Comparison of ENCODE assay signal across 22 cellular contexts in genomic region chr20:22652685-22653568, GRCh38.
A peak's percentile ranks its signal among the peaks of the same experiment; 100 is the strongest.
DNase-seq lines count a peak whose midpoint lies in the region; ATAC-seq and TF ChIP-seq lines count a peak whose summit lies in the region.
"Had no signal": no experiment of that assay in that cellular context is flagged by ENCODE, and none has a peak within 500 bp of the region (broad histone marks: within the 10 kb centered on the region; RNA-seq: fewer than 3 reads in every experiment).

No MANE protein-coding gene starts in this region.

- no peak for DNase-seq in SK-N-SH
- DNase-seq in SHP77 treated with DMSO at 0.1 percent for 48 hours (lab: John Stamatoyannopoulos, UW): peak; percentile 42
- peak in 1 of 2 donors; percentile 30 for DNase-seq in left lung
- DNase-seq in upper lobe of right lung: no peak
- DNase-seq in COLO668 (lab: John Stamatoyannopoulos, UW; ENCODE audit: unreplicated experiment): no peak
- no peak for DNase-seq in suprapubic skin (ENCODE audit: low spot score in 2 of 2)
- DNase-seq in ureter (ENCODE audit: low spot score): no peak
- DNase-seq: 8988T; activated CD4-positive, alpha-beta T cell treated with anti-CD3 and anti-CD28 coated beads for 48 hours; activated naive CD4-positive, alpha-beta T cell treated with anti-CD3 and anti-CD28 coated beads for 36 hours; activated T-cell treated with anti-CD3 and anti-CD28 coated beads for 4 hours; DMS 273 treated with DMSO at 0.1 percent for 48 hours; foreskin fibroblast; HCEC 1CT; MV-4-11; naive B cell; NCI-H2081; NCI-H510A; trophoblast cell had no signal

- H4K20me1 ChIP-seq in SK-N-SH (ENCODE audit: insufficient read depth): no peaks in the 10 kb centered on the region
- H4K20me1 ChIP-seq: BLaER1 had no signal

- H3K36me3 ChIP-seq in SK-N-SH (replicated peaks in 1 of 2; ENCODE audit: control insufficient read depth in 1 of 2, insufficient read depth in 2 of 2, low read length in 1 of 2): no peaks in the 10 kb centered on the region
- H3K36me3 ChIP-seq in left lung: no peaks in the 10 kb centered on the region
- H3K36me3 ChIP-seq in upper lobe of right lung: no peaks in the 10 kb centered on the region
- H3K36me3 ChIP-seq in suprapubic skin: no peaks in the 10 kb centered on the region
- H3K36me3 ChIP-seq: BLaER1 had no signal

- peak; percentile 45; the same call in 1 of the 3 replicates for ATAC-seq in SK-N-SH treated with all-trans-retinoic acid at 6 μM for 48 hours
- ATAC-seq in left lung: peak; percentile 49
- ATAC-seq in upper lobe of right lung: peak; percentile 26
- ATAC-seq: stimulated activated memory B cell treated with anti-CD40 and anti-IgM and Interleukin-4, amounts not matched to agents 10 μg/mL and 1 μg/mL and 100 μg/mL, for 72 hours had no signal

- H3K4me1 ChIP-seq in SK-N-SH (ENCODE audit: control insufficient read depth in 1 of 2, insufficient read depth in 2 of 2, low read depth in 1 of 2, low read length in 1 of 2): no peaks in the 10 kb centered on the region
- H3K4me1 ChIP-seq in left lung: no peaks in the 10 kb centered on the region
- H3K4me1 ChIP-seq in upper lobe of right lung: no peaks in the 10 kb centered on the region
- H3K4me1 ChIP-seq in suprapubic skin: no peaks in the 10 kb centered on the region

- no peak for TF ChIP-seq CTCF in SK-N-SH (IDR thresholded peaks at IDR 0.05)
- TF ChIP-seq CTCF in left lung (IDR thresholded peaks at IDR 0.05): no peak
- TF ChIP-seq CTCF in upper lobe of right lung (IDR thresholded peaks at IDR 0.05): no peak
- TF ChIP-seq CTCF in suprapubic skin (IDR thresholded peaks at IDR 0.05): no peak

- POLR2A ChIA-PET in SK-N-SH (lab: Yijun Ruan, JAX): no interaction called here

- H3K9ac ChIP-seq in SK-N-SH: no peak overlapping the region
- H3K9ac ChIP-seq: BLaER1 had no signal

- TF ChIP-seq RAD21 in SK-N-SH (IDR thresholded peaks at IDR 0.05; ENCODE audit: low read length): no peak

- H3F3A ChIP-seq in SK-N-SH (replicated peaks; ENCODE audit: insufficient read depth): no peaks in the 10 kb centered on the region

- H3K27me3 ChIP-seq in SK-N-SH (ENCODE audit: insufficient read depth) (peaks cover 33% of the 10 kb centered on the region; the same call in 1 of the 2 replicates), left lung (peaks cover 0 to 15% of the 10 kb centered on the region in 2 donors), upper lobe of right lung (peaks cover 4% of the 10 kb centered on the region), suprapubic skin (peaks cover 9% of the 10 kb centered on the region)
- H3K27me3 ChIP-seq: BLaER1 had no signal

- CTCF ChIA-PET in SK-N-SH (lab: Yijun Ruan, JAX): no interaction called here

- no peak for TF ChIP-seq POLR2A in suprapubic skin (IDR thresholded peaks at IDR 0.05)

- intact Hi-C loops in left lung (cut with DNase I): no loop called here
- intact Hi-C loops in upper lobe of right lung (cut with DNase I): no loop called here

- TF ChIP-seq EP300 in SK-N-SH (IDR thresholded peaks at IDR 0.05; ENCODE audit: borderline replicate concordance in 1 of 2, low read depth in 1 of 2, low read length in 1 of 2) (no peak), suprapubic skin (IDR thresholded peaks at IDR 0.05) (no peak)

- no peak overlapping the region; the same call in 1 of the 2 replicates for H3K4me2 ChIP-seq in SK-N-SH
- H3K4me2 ChIP-seq: BLaER1 had no signal

- no peaks in the 10 kb centered on the region for H3K9me2 ChIP-seq in SK-N-SH

- H3K4me3 ChIP-seq in SK-N-SH (ENCODE audit: low read depth in 2 of 2, low read length in 1 of 2): no peak overlapping the region
- no peak overlapping the region for H3K4me3 ChIP-seq in left lung
- H3K4me3 ChIP-seq in upper lobe of right lung: no peak overlapping the region
- no peak overlapping the region for H3K4me3 ChIP-seq in suprapubic skin
- H3K4me3 ChIP-seq: BLaER1 had no signal

- H2AFZ ChIP-seq in SK-N-SH (ENCODE audit: low read depth): no peak overlapping the region

- H3K79me2 ChIP-seq in SK-N-SH (ENCODE audit: insufficient read depth): no peaks in the 10 kb centered on the region

- WGBS in SK-N-SH (ENCODE audit: low lambda C conversion rate): 16% methylated on average over 14 of the region's 18 CpGs
- WGBS in suprapubic skin: 36% methylated on average over 18 of the region's 18 CpGs

- no peak overlapping the region for H3K27ac ChIP-seq in SK-N-SH (ENCODE audit: low read depth in 2 of 2, low read length in 1 of 2)
- no peak overlapping the region for H3K27ac ChIP-seq in left lung
- H3K27ac ChIP-seq in upper lobe of right lung: no peak overlapping the region
- H3K27ac ChIP-seq in suprapubic skin: no peak overlapping the region
- H3K27ac ChIP-seq: BLaER1 had no signal

- no peaks in the 10 kb centered on the region for H3K9me3 ChIP-seq in SK-N-SH
- H3K9me3 ChIP-seq in left lung: no peaks in the 10 kb centered on the region
- H3K9me3 ChIP-seq in upper lobe of right lung: no peaks in the 10 kb centered on the region
- H3K9me3 ChIP-seq in suprapubic skin: no peaks in the 10 kb centered on the region

TF ChIP-seq in SK-N-SH treated with all-trans-retinoic acid at 6 μM for 48 hours, 23 proteins besides CTCF, POLR2A, EP300 and RAD21:
- TF ChIP-seq CSDC2 (CRISPR knock-in tag; IDR thresholded peaks at IDR 0.05): no peak
- no peak for TF ChIP-seq ZNF565 (CRISPR knock-in tag; conservative IDR thresholded peaks at IDR 0.05; ENCODE audit: low read depth)

TF ChIP-seq in SK-N-SH, 30 proteins besides CTCF, POLR2A, EP300 and RAD21 (continues in another document):
- no peak for TF ChIP-seq GABPA (IDR thresholded peaks at IDR 0.05; ENCODE audit: low read depth)
- no peak for TF ChIP-seq POLR2AphosphoS5 (IDR thresholded peaks at IDR 0.05; ENCODE audit: low read depth, low read length)
- no peak for TF ChIP-seq RCOR1 (IDR thresholded peaks at IDR 0.05; ENCODE audit: low read length)
- no peak for TF ChIP-seq RFX5 (IDR thresholded peaks at IDR 0.05; ENCODE audit: low read length)
- TF ChIP-seq GATA2 (CRISPR knock-in tag; IDR thresholded peaks at IDR 0.05): no peak
- no peak for TF ChIP-seq TAF1 (IDR thresholded peaks at IDR 0.05; ENCODE audit: borderline replicate concordance, low read depth, low read length)
- no peak for TF ChIP-seq USF2 (IDR thresholded peaks at IDR 0.05; ENCODE audit: borderline replicate concordance, low read depth, low read length)
- no peak for TF ChIP-seq USF1 (IDR thresholded peaks at IDR 0.05; ENCODE audit: borderline replicate concordance, low read depth)
- TF ChIP-seq YY1 (IDR thresholded peaks at IDR 0.05; ENCODE audit: low read depth): no peak
- TF ChIP-seq ZBTB33 (IDR thresholded peaks at IDR 0.05; ENCODE audit: borderline replicate concordance, low read depth): no peak
- TF ChIP-seq NRF1 (IDR thresholded peaks at IDR 0.05; ENCODE audit: low read depth, low read length): no peak
- TF ChIP-seq CHD2 (IDR thresholded peaks at IDR 0.05; ENCODE audit: low read length, partially characterized antibody): no peak
- no peak for TF ChIP-seq TEAD4 (IDR thresholded peaks at IDR 0.05; ENCODE audit: borderline replicate concordance, insufficient read depth)
- TF ChIP-seq ELF1 (IDR thresholded peaks at IDR 0.05): no peak
- no peak for TF ChIP-seq RXRA (IDR thresholded peaks at IDR 0.05; ENCODE audit: borderline replicate concordance, low read depth)
- no peak for TF ChIP-seq IRF3 (IDR thresholded peaks at IDR 0.05; ENCODE audit: low read depth, low read length)
